ENCODE assay signal across 14 cellular contexts in the genomic region with DNA sequence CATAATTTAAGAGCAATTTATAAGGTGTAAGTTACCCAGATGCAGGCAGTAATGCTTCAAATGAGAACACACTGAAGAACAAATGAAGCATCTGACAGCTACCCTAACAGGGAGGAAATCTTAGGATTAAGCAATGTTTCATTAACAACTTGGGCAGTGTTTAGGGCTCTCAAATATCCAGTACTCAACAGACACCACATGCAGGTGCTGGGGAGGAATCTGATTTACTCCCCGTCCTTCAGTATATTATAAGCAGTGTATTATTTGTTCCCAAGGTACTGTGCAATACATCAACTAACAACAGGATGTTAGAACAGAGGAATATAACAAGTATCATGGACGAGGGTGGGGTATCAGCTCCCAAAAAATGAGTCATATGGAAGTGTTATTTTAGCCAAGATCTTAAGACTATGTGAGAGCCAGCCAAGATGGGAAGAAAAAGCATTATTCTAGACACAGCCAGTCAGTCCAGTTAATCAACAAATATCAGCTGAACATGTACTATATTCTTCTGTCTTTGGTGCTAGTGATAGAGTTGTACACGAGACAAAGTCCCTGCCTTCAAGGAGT. TPM values are rescaled to one million over a fixed set of nuclear protein-coding genes. Genes with fewer than 3 reads are reported as not detected.
DNase-seq lines count a peak whose midpoint lies in the region; ATAC-seq and TF ChIP-seq lines count a peak whose summit lies in the region.
"Had no signal": no experiment of that assay in that cellular context is flagged by ENCODE, and none has a peak within 500 bp of the region (broad histone marks: within the 10 kb centered on the region; RNA-seq: fewer than 3 reads in every experiment).

No MANE protein-coding gene starts in this region.

- H3K4ac ChIP-seq in mesenchymal stem cell (ENCODE audit: low read depth in 1 of 2, low read length in 2 of 2): no peak overlapping the region

- H2AFZ ChIP-seq in mesenchymal stem cell (ENCODE audit: low read depth, low read length): no peak overlapping the region
- H2AFZ ChIP-seq: hepatocyte, parathyroid adenoma had no signal

- peaks cover 25% of the 10 kb centered on the region for H3K79me1 ChIP-seq in mesenchymal stem cell (replicated peaks; ENCODE audit: low read length, poor library complexity, severe bottlenecking)

- TF ChIP-seq CTCF in choroid plexus epithelial cell (conservative IDR thresholded peaks at IDR 0.05; ENCODE audit: low read depth, low read length) (no peak), endothelial cell (IDR thresholded peaks at IDR 0.05; ENCODE audit: unreplicated experiment) (no peak), testis (IDR thresholded peaks at IDR 0.05) (no peak)

- no peak for TF ChIP-seq POLR2A in testis (IDR thresholded peaks at IDR 0.05)

- no peak overlapping the region for H2BK120ac ChIP-seq in mesenchymal stem cell (ENCODE audit: low read depth, low read length)

- H3K9me3 Mint-ChIP-seq in endothelial cell (ENCODE audit: unreplicated experiment): no peaks in the 10 kb centered on the region
- H3K9me3 Mint-ChIP-seq: activated naive CD4-positive, alpha-beta T cell treated with anti-CD3 and anti-CD28 coated beads, Interleukin-2, amount 50 U/mL, for 72 hours had no signal

- no peak overlapping the region for H2BK5ac ChIP-seq in mesenchymal stem cell (ENCODE audit: low read depth, low read length, poor library complexity, severe bottlenecking)

- peaks cover 3% of the 10 kb centered on the region for H3K27me3 Mint-ChIP-seq in endothelial cell (ENCODE audit: unreplicated experiment)

- no peak overlapping the region for H3K18ac ChIP-seq in mesenchymal stem cell (ENCODE audit: low read depth in 1 of 2, low read length in 2 of 2)

- H3K4me3 ChIP-seq in choroid plexus epithelial cell (ENCODE audit: low read depth, low read length): no peak overlapping the region
- H3K4me3 ChIP-seq in mesenchymal stem cell (ENCODE audit: insufficient read depth in 1 of 2, low read depth in 1 of 2, low read length in 2 of 2): no peak overlapping the region
- no peak overlapping the region for H3K4me3 ChIP-seq in testis
- H3K4me3 ChIP-seq: hepatocyte had no signal

- intact Hi-C loops in testis (cut with DNase I; ENCODE audit: low total_unique reads): no loop called here

- peaks cover 13 to 70% of the 10 kb centered on the region in 2 experiments for H3K36me3 ChIP-seq in mesenchymal stem cell (ENCODE audit: control insufficient read depth in 1 of 2, insufficient read depth in 2 of 2, low read depth in 1 of 2, low read length in 2 of 2)
- no peaks in the 10 kb centered on the region for H3K36me3 ChIP-seq in testis (ENCODE audit: low read depth, missing control alignments)

- H3K4me2 ChIP-seq in mesenchymal stem cell (ENCODE audit: low read length, poor library complexity, severe bottlenecking): no peak overlapping the region
- H3K4me2 ChIP-seq: hepatocyte had no signal

- peaks cover 19% of the 10 kb centered on the region for H3K36me3 Mint-ChIP-seq in endothelial cell (ENCODE audit: low read depth, unreplicated experiment)

- no peak overlapping the region for H3K14ac ChIP-seq in mesenchymal stem cell (ENCODE audit: low read length in 2 of 2)

- H3K9ac ChIP-seq in mesenchymal stem cell (ENCODE audit: low read length): peak overlapping the region; percentile 58
- H3K9ac ChIP-seq: parathyroid adenoma had no signal

- ATAC-seq in GM21717 (IDR thresholded peaks at IDR 0.05; ENCODE audit: unreplicated experiment) (no peak), GM18907 (IDR thresholded peaks at IDR 0.05; ENCODE audit: unreplicated experiment) (no peak)
- ATAC-seq: activated naive CD4-positive, alpha-beta T cell treated with anti-CD3 and anti-CD28 coated beads, Interleukin-2, amount 50 U/mL, for 72 hours had no signal

- H3K4me1 ChIP-seq in mesenchymal stem cell (ENCODE audit: control insufficient read depth, insufficient read depth, low read depth, low read length) (no peaks in the 10 kb centered on the region), testis (no peaks in the 10 kb centered on the region)
- H3K4me1 ChIP-seq: parathyroid adenoma had no signal

- H3K27me3 ChIP-seq in mesenchymal stem cell (ENCODE audit: control insufficient read depth in 1 of 2, insufficient read depth in 1 of 2, low read length in 2 of 2): no peaks in the 10 kb centered on the region
- no peaks in the 10 kb centered on the region for H3K27me3 ChIP-seq in testis
- H3K27me3 ChIP-seq: hepatocyte had no signal

- no peaks in the 10 kb centered on the region for H3K4me1 Mint-ChIP-seq in endothelial cell (ENCODE audit: unreplicated experiment)

- WGBS in mesenchymal stem cell: 50% methylated on average over 1 of the region's 3 CpGs
- 76 to 77% methylated on average over 3 of the region's 3 CpGs for WGBS in testis, 2 donors

- no peak overlapping the region for H4K91ac ChIP-seq in mesenchymal stem cell (ENCODE audit: low read length)

- no peak overlapping the region for H2BK15ac ChIP-seq in mesenchymal stem cell (ENCODE audit: low read depth, poor library complexity, severe bottlenecking)

- peak; percentile 51 for DNase-seq in AG08395 (ENCODE audit: low spot score)
- peak; percentile 62 for DNase-seq in HT1080 (ENCODE audit: low read depth)
- DNase-seq in choroid plexus epithelial cell (ENCODE audit: low read depth): peak; percentile 71
- no peak for DNase-seq in mesenchymal stem cell
- DNase-seq in endothelial cell (ENCODE audit: low spot score): no peak
- DNase-seq in testis: no peak
- DNase-seq: NCI-H187; stimulated activated naive CD4-positive, alpha-beta T cell had no signal

- H3K23ac ChIP-seq in mesenchymal stem cell (ENCODE audit: low read length in 2 of 2): no peak overlapping the region

- H3K27ac Mint-ChIP-seq in endothelial cell (ENCODE audit: unreplicated experiment): no peak overlapping the region

- H2AK5ac ChIP-seq in mesenchymal stem cell (ENCODE audit: low read length, severe bottlenecking): no peak overlapping the region

- H3K9me3 ChIP-seq in mesenchymal stem cell (ENCODE audit: control insufficient read depth, low read length) (no peaks in the 10 kb centered on the region), testis (no peaks in the 10 kb centered on the region)

- no peak overlapping the region for H3K4me3 Mint-ChIP-seq in endothelial cell (ENCODE audit: unreplicated experiment)

- H2BK12ac ChIP-seq in mesenchymal stem cell (ENCODE audit: low read length in 2 of 2): no peak overlapping the region

- H3K27ac ChIP-seq in mesenchymal stem cell (ENCODE audit: low read length, poor library complexity, severe bottlenecking) (no peak overlapping the region), testis (no peak overlapping the region)
- H3K27ac ChIP-seq: C4-2B, hepatocyte, parathyroid adenoma had no signal

- no peak overlapping the region for H4K8ac ChIP-seq in mesenchymal stem cell (ENCODE audit: low read length)

RNA-seq across cellular contexts. Expression of a gene that starts 20.4 kb away (rescaled TPM):
- total RNA-seq in HT1080 (2014; rRNA removed; shearing (Covaris generic)): 95.0 and 108 TPM in 2 replicates
- 69.4 and 80.1 TPM in 2 replicates for polyA plus RNA-seq in HT1080 (2015; cell fraction: cytosol; rRNA removed)
- 41.2 and 46.9 TPM in 2 replicates for polyA plus RNA-seq in HT1080 (2015; cell fraction: nucleus; rRNA removed)
- 51.9 TPM for polyA plus RNA-seq in mesenchymal stem cell (2013, experiment 1 of 2)
- polyA plus RNA-seq in mesenchymal stem cell (2013, experiment 2 of 2): 54.3 TPM
- total RNA-seq in endothelial cell (ENCODE audit: unreplicated experiment): 47.2 TPM
- total RNA-seq in testis: 100 to 1,000 TPM in 1 of 2 donors, 10 to 100 TPM in 1; 94.6 to 104 TPM
- 118 TPM for polyA plus RNA-seq in testis (ENCODE audit: insufficient read depth, low read depth, low replicate concordance)

RNA-seq across cellular contexts. Expression of a gene that starts 35.2 kb away (rescaled TPM):
- total RNA-seq in HT1080 (2014; rRNA removed; shearing (Covaris generic)): 47.0 and 58.0 TPM in 2 replicates
- polyA plus RNA-seq in HT1080 (2015; cell fraction: cytosol; rRNA removed): 29.9 and 45.5 TPM in 2 replicates
- polyA plus RNA-seq in HT1080 (2015; cell fraction: nucleus; rRNA removed): 15.2 and 21.2 TPM in 2 replicates
- 15.4 TPM for polyA plus RNA-seq in mesenchymal stem cell (2013, experiment 1 of 2)
- 13.8 TPM for polyA plus RNA-seq in mesenchymal stem cell (2013, experiment 2 of 2)
- total RNA-seq in endothelial cell (ENCODE audit: unreplicated experiment) (17.4 TPM), testis (10 to 100 TPM; 22.8 to 24.7 TPM)
- 55.2 TPM for polyA plus RNA-seq in testis (ENCODE audit: insufficient read depth, low read depth, low replicate concordance)

Comparison
In these comparisons a context has a peak if more than half of its experiments do, and no peak if none do; other contexts are left out.
1. DNase-seq: peak in AG08395 (single experiment), HT1080 (single experiment) and choroid plexus epithelial cell (single experiment); none in mesenchymal stem cell (single experiment), endothelial cell (single experiment) and testis (single experiment).